Comparison of ENCODE assay signal across 8 cellular contexts in the genomic region with DNA sequence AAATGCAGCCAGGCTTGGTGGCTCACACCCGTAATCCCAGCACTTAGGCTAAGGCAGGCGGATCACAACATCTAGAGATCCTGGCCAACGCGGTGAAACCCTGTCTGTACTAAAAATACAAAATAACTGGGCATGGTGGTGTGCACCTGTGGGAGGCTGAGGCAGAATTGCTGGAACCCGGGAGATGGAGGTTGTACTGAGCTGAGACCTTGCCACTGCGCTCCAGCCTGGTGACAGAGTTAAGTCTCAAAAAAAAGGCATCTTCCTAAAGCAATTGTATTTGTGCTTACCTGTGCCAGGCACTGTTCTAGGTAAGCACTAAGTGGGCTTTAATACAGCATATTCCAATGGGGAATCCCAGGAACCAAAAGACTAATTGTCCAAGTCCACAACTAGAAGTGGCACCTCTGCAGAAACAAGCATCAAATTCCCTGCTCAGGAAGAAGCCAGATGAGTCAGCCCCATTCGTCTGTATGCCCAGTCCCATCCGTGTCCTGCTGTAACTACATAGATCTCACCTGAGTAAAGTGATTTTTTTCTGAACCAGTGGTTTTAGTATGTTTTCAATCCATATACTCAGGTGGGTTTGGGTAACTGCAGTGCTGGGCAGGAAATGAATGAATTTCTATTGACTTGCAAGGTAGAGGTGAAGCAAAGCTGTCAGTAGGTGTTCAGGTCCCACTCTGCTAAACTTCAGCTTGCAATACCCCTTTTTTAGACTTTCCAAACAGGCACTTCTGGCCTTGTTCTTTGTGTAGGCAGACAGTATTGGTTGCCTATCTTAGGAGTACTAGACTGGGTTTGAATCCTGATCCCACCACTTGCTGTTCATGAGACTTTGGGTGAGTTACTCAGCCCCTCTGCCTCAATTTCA. TPM values are rescaled to one million over a fixed set of nuclear protein-coding genes. Genes with fewer than 3 reads are reported as not detected.
DNase-seq lines count a peak whose midpoint lies in the region; ATAC-seq lines count a peak whose summit lies in the region.

No MANE protein-coding gene starts in this region.

- no peak overlapping the region for H2BK15ac ChIP-seq in mesendoderm (replicated peaks; ENCODE audit: low read depth)

- peaks cover 3% of the 10 kb centered on the region for H3K4me1 ChIP-seq in mesendoderm (ENCODE audit: control insufficient read depth, low read depth, low read length)

- no peak overlapping the region for H2BK120ac ChIP-seq in mesendoderm (ENCODE audit: low read depth, low read length)

- peak overlapping the region; percentile 32 for H3K4me2 ChIP-seq in mesendoderm (ENCODE audit: low read length)

- H3K4me3 Mint-ChIP-seq in activated naive CD8-positive, alpha-beta T cell treated with anti-CD3 and anti-CD28 coated beads for 36 hours, result peak overlapping the region; percentile 97

- no peaks in the 10 kb centered on the region for H3K27me3 ChIP-seq in mesendoderm (ENCODE audit: insufficient read depth, low read length, poor library complexity)

- peak overlapping the region; percentile 97 for H3K27ac Mint-ChIP-seq in activated naive CD8-positive, alpha-beta T cell treated with anti-CD3 and anti-CD28 coated beads for 36 hours

- H3K36me3 Mint-ChIP-seq in activated naive CD8-positive, alpha-beta T cell treated with anti-CD3 and anti-CD28 coated beads for 36 hours, result peaks cover 74% of the 10 kb centered on the region

- DNase-seq in GF-D8 (lab: John Stamatoyannopoulos, UW) (peak; percentile 37), NCI-H69 (lab: John Stamatoyannopoulos, UW) (peak; percentile 31), mesendoderm (peak; percentile 88), NCI-H1694 (lab: John Stamatoyannopoulos, UW) (no peak), HPDE6-E6E7 (ENCODE audit: extremely low spot score) (no peak), putamen (ENCODE audit: low spot score) (no peak)
- DNase-seq in activated naive CD8-positive, alpha-beta T cell treated with anti-CD3 and anti-CD28 coated beads for 36 hours, result peak; percentile 42

- H3K56ac ChIP-seq in mesendoderm (ENCODE audit: low read length), result peak overlapping the region; percentile 98

- H3K27ac ChIP-seq in mesendoderm (ENCODE audit: low read depth, low read length), result peak overlapping the region; percentile 88

- peak overlapping the region; percentile 2 for H2BK5ac ChIP-seq in mesendoderm (ENCODE audit: low read length)

- H3K79me2 ChIP-seq in mesendoderm (ENCODE audit: control insufficient read depth, insufficient read depth, low read length), result peaks cover 17% of the 10 kb centered on the region

- H2AK5ac ChIP-seq in mesendoderm (ENCODE audit: low read length), result no peak overlapping the region

- peak overlapping the region; percentile 100 for H3K9ac ChIP-seq in mesendoderm (ENCODE audit: low read length)

- no peak overlapping the region for H3K18ac ChIP-seq in mesendoderm (ENCODE audit: low read length)

- peaks cover 58% of the 10 kb centered on the region for H3K4me1 Mint-ChIP-seq in activated naive CD8-positive, alpha-beta T cell treated with anti-CD3 and anti-CD28 coated beads for 36 hours

- H3K4ac ChIP-seq in mesendoderm (ENCODE audit: low read depth, low read length), result no peak overlapping the region

- WGBS in mesendoderm (ENCODE audit: extremely low coverage, insufficient coverage, low lambda C conversion rate), result no CpG with 5 or more reads among the region's 8 CpGs

- no peak overlapping the region for H4K5ac ChIP-seq in mesendoderm (ENCODE audit: low read length)

- peaks cover 70% of the 10 kb centered on the region for H3K27me3 Mint-ChIP-seq in activated naive CD8-positive, alpha-beta T cell treated with anti-CD3 and anti-CD28 coated beads for 36 hours

- no peak for ATAC-seq in GM18511 (IDR thresholded peaks at IDR 0.05; ENCODE audit: unreplicated experiment)

- H3K23ac ChIP-seq in mesendoderm (ENCODE audit: low read length), result no peak overlapping the region

- peaks cover 5% of the 10 kb centered on the region for H3K79me1 ChIP-seq in mesendoderm (ENCODE audit: low read length)

- H4K8ac ChIP-seq in mesendoderm (ENCODE audit: low read depth, low read length), result no peak overlapping the region

- H3K36me3 ChIP-seq in mesendoderm (ENCODE audit: control insufficient read depth, insufficient read depth, low read length), result peaks cover 27% of the 10 kb centered on the region

- H3K9me3 Mint-ChIP-seq in activated naive CD8-positive, alpha-beta T cell treated with anti-CD3 and anti-CD28 coated beads for 36 hours, result peaks cover 4% of the 10 kb centered on the region

- peak overlapping the region; percentile 34 for H3K4me3 ChIP-seq in mesendoderm (ENCODE audit: low read length)

RNA-seq across cellular contexts. Expression of a gene that starts 4.7 kb away (rescaled TPM):
- 100 to 1,000 TPM; 133 to 138 TPM for total RNA-seq in activated naive CD8-positive, alpha-beta T cell treated with anti-CD3 and anti-CD28 coated beads for 36 hours
- polyA plus RNA-seq in mesendoderm (2013, experiment 1 of 2), result 84.3 TPM
- 84.2 TPM for polyA plus RNA-seq in mesendoderm (2013, experiment 2 of 2)

RNA-seq across cellular contexts. Expression of a gene that starts 42.3 kb away (rescaled TPM):
- 10 to 100 TPM; 42.6 to 43.2 TPM for total RNA-seq in activated naive CD8-positive, alpha-beta T cell treated with anti-CD3 and anti-CD28 coated beads for 36 hours
- polyA plus RNA-seq in mesendoderm (2013, experiment 1 of 2), result 20.8 TPM
- polyA plus RNA-seq in mesendoderm (2013, experiment 2 of 2), result 23.7 TPM

Comparison
In these comparisons a context has a peak if more than half of its experiments do, and no peak if none do; other contexts are left out.
1. DNase-seq: peak in GF-D8 (single experiment), NCI-H69 (single experiment), activated naive CD8-positive, alpha-beta T cell treated with anti-CD3 and anti-CD28 coated beads for 36 hours (single experiment) and mesendoderm (single experiment); none in NCI-H1694 (single experiment), HPDE6-E6E7 (single experiment) and putamen (single experiment).